ENCODE assay signal across 1 cellular context in genomic region chr18:47936975-47937374, GRCh38.
TF ChIP-seq lines count a peak whose summit lies in the region.

No MANE protein-coding gene starts in this region.

TF ChIP-seq in SK-N-SH treated with all-trans-retinoic acid at 6 μM for 48 hours, 23 proteins besides CTCF, POLR2A, EP300 and RAD21 (continued from another document):
- TF ChIP-seq PATZ1 (CRISPR knock-in tag; IDR thresholded peaks at IDR 0.05; ENCODE audit: borderline replicate concordance): no peak
- no peak for TF ChIP-seq OSR1 (CRISPR knock-in tag; IDR thresholded peaks at IDR 0.05)
- TF ChIP-seq ZC3H10 (CRISPR knock-in tag; IDR thresholded peaks at IDR 0.05): no peak
- no peak for TF ChIP-seq ZFP3 (CRISPR knock-in tag; IDR thresholded peaks at IDR 0.05)
TF ChIP-seq in SK-N-SH treated with all-trans-retinoic acid at 6 μM for 48 hours: peak in this region for 0.
